Comparison of ENCODE assay signal across 12 cellular contexts in the genomic region with DNA sequence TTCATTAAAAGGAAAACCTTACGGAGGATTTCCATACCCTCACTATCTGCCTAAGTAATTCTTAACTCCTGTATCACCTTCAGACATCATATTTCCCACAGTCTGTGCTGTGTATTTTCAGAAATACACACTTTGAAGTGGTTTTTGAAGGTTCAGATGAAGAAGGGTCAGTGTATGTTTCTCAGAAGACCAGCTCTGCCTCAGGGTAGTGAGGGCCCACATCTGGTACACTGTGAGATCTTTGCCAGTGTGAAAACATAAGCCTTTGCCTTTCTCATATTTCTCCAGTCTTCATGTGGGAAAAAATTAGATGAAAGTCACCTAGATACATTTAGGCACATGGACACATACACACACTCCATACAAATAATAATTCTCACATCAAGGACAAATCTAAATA.
"Had no signal": no experiment of that assay in that cellular context is flagged by ENCODE, and none has a peak within 500 bp of the region (broad histone marks: within the 10 kb centered on the region; RNA-seq: fewer than 3 reads in every experiment).

No MANE protein-coding gene starts in this region.

- H3K4me3 ChIP-seq: heart right ventricle, pancreas, vagina had no signal

- DNase-seq: activated CD8-positive, alpha-beta memory T cell treated with anti-CD3 and anti-CD28 coated beads, Interleukin-2, amount 50 U/mL, for 4 hours; activated CD8-positive, alpha-beta T cell treated with anti-CD3 and anti-CD28 coated beads for 36 hours; activated naive CD4-positive, alpha-beta T cell; activated T-cell treated with anti-CD3 and anti-CD28 coated beads, Interleukin-2, amount 50 U/mL, for 72 hours; heart right ventricle; left ventricle myocardium superior; stimulated activated CD4-positive, alpha-beta T cell treated with anti-CD3 and anti-CD28 coated beads, Interleukin-15, amount 100 ng/mL, for 24 hours; stimulated activated CD4-positive, alpha-beta T cell treated with anti-CD3 and anti-CD28 coated beads, Interleukin-4, amount 100 ng/mL, for 24 hours; T1000 had no signal

- H3K4me1 ChIP-seq: heart right ventricle, pancreas, vagina had no signal

- H3K36me3 ChIP-seq: heart right ventricle, pancreas, vagina had no signal

- H3K27ac Mint-ChIP-seq: activated CD8-positive, alpha-beta T cell treated with anti-CD3 and anti-CD28 coated beads for 36 hours; activated T-cell treated with anti-CD3 and anti-CD28 coated beads, Interleukin-2, amount 50 U/mL, for 72 hours; stimulated activated naive CD8-positive, alpha-beta T cell treated with anti-CD3 and anti-CD28 coated beads, Interleukin-15, Interleukin-2, amounts not matched to agents 100 ng/mL and 50 ng/mL, for 24 hours had no signal

- H3K27me3 ChIP-seq: heart right ventricle, pancreas, vagina had no signal

- H3K9me3 ChIP-seq: heart right ventricle, pancreas, vagina had no signal

- H3K27ac ChIP-seq: heart right ventricle, pancreas, vagina had no signal

- H3K4me3 Mint-ChIP-seq: activated CD8-positive, alpha-beta T cell treated with anti-CD3 and anti-CD28 coated beads for 36 hours; activated T-cell treated with anti-CD3 and anti-CD28 coated beads, Interleukin-2, amount 50 U/mL, for 72 hours; stimulated activated naive CD8-positive, alpha-beta T cell treated with anti-CD3 and anti-CD28 coated beads, Interleukin-15, Interleukin-2, amounts not matched to agents 100 ng/mL and 50 ng/mL, for 24 hours had no signal

- H3K27me3 Mint-ChIP-seq: activated CD8-positive, alpha-beta T cell treated with anti-CD3 and anti-CD28 coated beads for 36 hours; stimulated activated naive CD8-positive, alpha-beta T cell treated with anti-CD3 and anti-CD28 coated beads, Interleukin-15, Interleukin-2, amounts not matched to agents 100 ng/mL and 50 ng/mL, for 24 hours had no signal
